Comparison of ENCODE assay signal across 8 cellular contexts in the genomic region with DNA sequence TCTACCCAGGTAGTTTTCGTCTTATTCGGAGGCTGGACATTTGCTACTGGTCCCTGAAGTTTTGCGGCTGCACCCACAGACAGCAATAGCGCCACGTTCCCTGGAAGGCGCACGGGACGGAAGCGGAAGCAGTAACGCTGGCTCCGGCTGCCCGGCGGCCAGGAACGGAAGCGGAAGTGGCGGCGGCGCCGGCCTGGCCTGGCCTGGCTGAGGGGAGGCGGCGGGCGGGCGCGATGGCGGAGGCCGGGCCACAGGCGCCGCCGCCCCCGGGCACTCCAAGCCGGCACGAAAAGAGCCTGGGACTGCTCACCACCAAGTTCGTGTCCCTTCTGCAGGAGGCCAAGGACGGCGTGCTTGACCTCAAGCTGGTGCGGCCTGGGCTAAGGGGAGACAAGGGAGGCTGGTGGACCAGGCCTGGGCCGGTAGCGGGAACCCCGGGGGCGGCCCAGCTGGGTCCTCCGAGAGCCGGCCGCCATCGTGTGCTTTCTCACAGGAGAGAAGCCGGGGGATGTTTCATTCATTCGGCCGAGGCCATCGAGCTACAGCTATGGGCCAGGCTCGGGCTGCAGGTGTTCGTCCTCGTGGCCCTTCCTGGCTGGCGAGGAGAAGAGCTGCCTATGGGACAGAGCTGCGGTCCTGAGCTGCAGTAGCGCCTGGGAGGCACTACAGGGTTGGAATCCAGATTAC.
A peak's percentile ranks its signal among the peaks of the same experiment; 100 is the strongest.
DNase-seq lines count a peak whose midpoint lies in the region; ATAC-seq lines count a peak whose summit lies in the region.

A gene with protein sequence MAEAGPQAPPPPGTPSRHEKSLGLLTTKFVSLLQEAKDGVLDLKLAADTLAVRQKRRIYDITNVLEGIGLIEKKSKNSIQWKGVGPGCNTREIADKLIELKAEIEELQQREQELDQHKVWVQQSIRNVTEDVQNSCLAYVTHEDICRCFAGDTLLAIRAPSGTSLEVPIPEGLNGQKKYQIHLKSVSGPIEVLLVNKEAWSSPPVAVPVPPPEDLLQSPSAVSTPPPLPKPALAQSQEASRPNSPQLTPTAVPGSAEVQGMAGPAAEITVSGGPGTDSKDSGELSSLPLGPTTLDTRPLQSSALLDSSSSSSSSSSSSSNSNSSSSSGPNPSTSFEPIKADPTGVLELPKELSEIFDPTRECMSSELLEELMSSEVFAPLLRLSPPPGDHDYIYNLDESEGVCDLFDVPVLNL (plus strand): TSS at position 161 of the 687 bp plus-strand sequence. CDS start 73 bp downstream, at position 234.

- peak within 1 kb of the TSS; percentile 69 for H3K27ac ChIP-seq in cingulate gyrus (ENCODE audit: low read depth, low read length)

- DNase-seq in AML-193 (lab: John Stamatoyannopoulos, UW) (peak; percentile 86 to 92), NCI-H524 (lab: John Stamatoyannopoulos, UW) (peak; percentile 83 to 89), left kidney (ENCODE audit: low read depth, low spot score) (peak; percentile 95)
- DNase-seq in activated CD4-positive, alpha-beta T cell treated with anti-CD3 and anti-CD28 coated beads for 48 hours: peak; percentile 93
- DNase-seq in stimulated activated CD4-positive, alpha-beta T cell treated with anti-CD3 and anti-CD28 coated beads, Interleukin-1b, Interleukin-23, amount 100 ng/mL, for 48 hours: peak; percentile 91

- peak; percentile 90 for ATAC-seq in GM19025 (IDR thresholded peaks at IDR 0.05; ENCODE audit: low read depth, unreplicated experiment)
- ATAC-seq in HG03342 (IDR thresholded peaks at IDR 0.05; ENCODE audit: unreplicated experiment): peak; percentile 85

Comparison
In these comparisons a context has a peak if more than half of its experiments do, and no peak if none do; other contexts are left out.
1. Peak in every context shown above with its lines: DNase-seq, ATAC-seq and H3K27ac ChIP-seq.